Comparison of ENCODE assay signal across 8 cellular contexts in genomic region chr12:54419088-54419887, GRCh38. TPM values are rescaled to one million over a fixed set of nuclear protein-coding genes. Genes with fewer than 3 reads are reported as not detected.
A peak's percentile ranks its signal among the peaks of the same experiment; 100 is the strongest.
DNase-seq lines count a peak whose midpoint lies in the region; ATAC-seq, FAIRE-seq and TF ChIP-seq lines count a peak whose summit lies in the region.

ITGA5 (minus strand) TSS chr12:54419266; CDS start chr12:54419198, 68 bp downstream.

- H3K27ac ChIP-seq in adipose tissue (ENCODE audit: low read depth, low read length), result peak within 1 kb of the TSS; percentile 24
- peak within 1 kb of the TSS; percentile 85 to 99 (median 96) for H3K27ac ChIP-seq in heart left ventricle
- H3K27ac ChIP-seq in pancreas, result peak within 1 kb of the TSS; percentile 60 to 78 (median 68)

- H3K36me3 ChIP-seq in heart left ventricle (peaks cover 0 to 2% (median 0%) of the 10 kb centered on the region in 9 donors), pancreas (no peaks in the 10 kb centered on the region)

- peak in 1 of 2 donors; percentile 95 for TF ChIP-seq POLR2A in heart left ventricle (IDR thresholded peaks at IDR 0.05)

- H3K4me1 ChIP-seq in heart left ventricle, result peaks cover 4 to 77% (median 54%) of the 10 kb centered on the region in 12 donors
- H3K4me1 ChIP-seq in pancreas, result peaks cover 9 to 25% (median 12%) of the 10 kb centered on the region in 3 donors

- 2 to 3% (median 2%) methylated on average over 43 to 46 of the region's 46 CpGs for WGBS in adipose tissue, 3 donors
- WGBS in heart left ventricle, 4 donors, result 2 to 7% (median 4%) methylated on average over 20 to 46 of the region's 46 CpGs
- 3 to 4% methylated on average over 39 to 46 of the region's 46 CpGs for WGBS in pancreas, 2 donors

- H3K27me3 ChIP-seq in heart left ventricle, result no peaks in the 10 kb centered on the region
- H3K27me3 ChIP-seq in pancreas, result no peaks in the 10 kb centered on the region

- intact Hi-C loops in heart left ventricle (cut with DNase I) (loop anchor here in 4 of 10 donors (2.0 kb wide), 2 partner anchors 14 to 18 kb away; no protein-coding TSS in a partner anchor), pancreas (cut with DNase I) (no loop called here)

- no peak for TF ChIP-seq CTCF in heart left ventricle (IDR thresholded peaks at IDR 0.05)
- TF ChIP-seq CTCF in pancreas (IDR thresholded peaks at IDR 0.05), result no peak

- peak within 1 kb of the TSS; percentile 67 to 97 (median 88) for H3K4me3 ChIP-seq in heart left ventricle
- peak within 1 kb of the TSS; percentile 66 to 87 (median 80) for H3K4me3 ChIP-seq in pancreas

- DNase-seq in GM04504 (ENCODE audit: low read depth) (peak; percentile 69), RCC 7860 (ENCODE audit: low spot score) (peak; percentile 38), heart left ventricle (peak; percentile 86 to 90 (median 88)), pancreas (peak; percentile 64 to 87 (median 78)), NCI-H2107 (lab: John Stamatoyannopoulos, UW) (no peak), HT-29 (ENCODE audit: low spot score) (no peak)

- H3K9me3 ChIP-seq in heart left ventricle (no peaks in the 10 kb centered on the region), pancreas (no peaks in the 10 kb centered on the region)

- FAIRE-seq in RCC 7860 (lab: Jason Lieb, UNC) (no peak), pancreas (lab: Jason Lieb, UNC) (no peak)

- ATAC-seq in heart left ventricle (peak; percentile 46 to 81 (median 78)), pancreas (peak; percentile 85 to 90 (median 88)), HG03469 (IDR thresholded peaks at IDR 0.05; ENCODE audit: unreplicated experiment) (no peak)

RNA-seq across cellular contexts. Expression of gene ITGA5, which starts in this region (rescaled TPM):
- 10 to 100 TPM; 17.6 to 79.0 (median 61.3) TPM for polyA plus RNA-seq in adipose tissue
- 100 to 1,000 TPM in 2 of 9 donors, 10 to 100 TPM in 7; 41.6 to 128 (median 55.0) TPM for total RNA-seq in heart left ventricle
- polyA plus RNA-seq in heart left ventricle, result 100 to 1,000 TPM in 1 of 2 donors, 10 to 100 TPM in 1; 33.2 to 301 TPM
- 10 to 100 TPM in 4 of 6 donors, 1 to 10 TPM in 2; 9.5 to 27.1 (median 15.1) TPM for total RNA-seq in pancreas
- polyA plus RNA-seq in pancreas, result 10 to 100 TPM; 19.0 to 32.2 TPM
- total RNA-seq in HT-29 (2014; rRNA removed; shearing (Covaris generic)), result not detected in 2 replicates

Comparison
In these comparisons a context has a peak if more than half of its experiments do, and no peak if none do; other contexts are left out.
1. RNA of gene ITGA5 (total RNA-seq): 41.6 to 128 TPM in heart left ventricle and 9.5 to 27.1 TPM in pancreas; not detected in HT-29; every median in the first group is over 10 times any median in the second.
2. DNase-seq: peak in GM04504 (single experiment), RCC 7860 (single experiment), heart left ventricle (5 of 5) and pancreas (6 of 6); none in NCI-H2107 (single experiment) and HT-29 (single experiment).
3. H3K27ac ChIP-seq: peak in every context shown above with its lines; median percentile 96 in heart left ventricle; 68 in pancreas; 24 in adipose tissue.